Comparison of ENCODE assay signal across 8 cellular contexts in the genomic region with DNA sequence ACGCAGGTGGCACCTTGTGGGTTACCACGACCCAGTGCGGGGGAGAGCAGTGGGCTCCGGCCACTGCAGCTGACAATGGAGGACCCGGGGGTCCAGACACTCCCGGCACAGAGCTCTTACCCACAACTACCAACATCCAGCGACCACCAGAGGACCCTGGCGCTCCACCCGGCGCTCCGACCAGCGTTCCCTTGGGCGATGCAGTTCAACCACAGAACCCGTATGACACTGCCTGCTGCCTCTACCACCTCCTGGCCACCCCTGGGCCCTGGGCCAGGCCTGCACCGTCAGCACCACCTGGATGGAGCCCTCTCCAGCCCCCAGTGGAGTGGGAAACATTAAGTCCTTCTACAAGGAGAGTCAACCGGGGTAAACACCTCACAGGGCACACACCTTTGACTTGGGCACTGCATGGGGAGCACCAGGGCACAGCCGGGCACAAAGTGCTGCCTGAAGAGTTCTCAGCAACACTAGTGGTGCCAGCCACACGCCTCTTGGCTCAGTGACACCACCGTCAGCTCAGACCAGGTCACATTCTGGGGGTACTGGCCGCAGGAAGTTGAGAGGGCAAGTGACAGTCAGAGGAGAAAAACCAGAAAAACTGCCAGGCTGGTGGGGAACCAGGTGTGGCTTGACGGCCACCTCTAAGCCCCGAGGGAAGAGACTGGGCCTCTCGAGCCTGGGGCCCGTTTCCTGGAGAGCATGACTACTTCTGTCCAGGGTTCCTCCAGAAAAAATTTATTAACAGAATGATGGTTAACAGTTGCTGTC. TPM values are rescaled to one million over a fixed set of nuclear protein-coding genes. Genes with fewer than 3 reads are reported as not detected.
A peak's percentile ranks its signal among the peaks of the same experiment; 100 is the strongest.
DNase-seq lines count a peak whose midpoint lies in the region; ATAC-seq lines count a peak whose summit lies in the region.

No MANE protein-coding gene starts in this region.

- no peaks in the 10 kb centered on the region for H3K27me3 Mint-ChIP-seq in naive thymus-derived CD4-positive, alpha-beta T cell

- peak overlapping the region; percentile 98 for H3K27ac ChIP-seq in KOPT-K1 (ENCODE audit: low read depth, low read length, poor library complexity, severe bottlenecking)
- H3K27ac ChIP-seq in effector memory CD4-positive, alpha-beta T cell (ENCODE audit: insufficient read depth, low read length, poor library complexity, severe bottlenecking), result peak overlapping the region; percentile 21
- H3K27ac ChIP-seq in naive thymus-derived CD4-positive, alpha-beta T cell (ENCODE audit: low read depth, low read length), result peak overlapping the region; percentile 92

- H3K4me1 ChIP-seq in effector memory CD4-positive, alpha-beta T cell (ENCODE audit: control insufficient read depth, insufficient read depth, low read length, poor library complexity, severe bottlenecking), result peaks cover 68% of the 10 kb centered on the region
- H3K4me1 ChIP-seq in naive thymus-derived CD4-positive, alpha-beta T cell (ENCODE audit: control insufficient read depth in 2 of 2, insufficient read depth in 2 of 2, low read length in 2 of 2), result peaks cover 50 to 60% of the 10 kb centered on the region in 2 donors

- H3K4me3 ChIP-seq in effector memory CD4-positive, alpha-beta T cell (ENCODE audit: insufficient read depth, low read depth, low read length, poor library complexity, severe bottlenecking), result peak overlapping the region; percentile 24
- H3K4me3 ChIP-seq in naive thymus-derived CD4-positive, alpha-beta T cell (ENCODE audit: low read length), result peak overlapping the region; percentile 67

- CTCF ChIA-PET in naive thymus-derived CD4-positive, alpha-beta T cell (lab: Charles Lee), result interaction anchor here (2.4 kb wide), 1 partner anchor 79 kb away, joined by 10 read pairs; no protein-coding TSS in a partner anchor

- no peak for ATAC-seq in naive thymus-derived CD4-positive, alpha-beta T cell
- no peak for ATAC-seq in activated CD4-positive, CD25-positive, alpha-beta regulatory T cell treated with anti-CD3 and anti-CD28 coated beads, Interleukin-2, amount 50 U/mL, for 24 hours

- peaks cover 10% of the 10 kb centered on the region for H3K9me3 ChIP-seq in KOPT-K1 (ENCODE audit: insufficient read depth, low read length, poor library complexity, severe bottlenecking)
- H3K9me3 ChIP-seq in effector memory CD4-positive, alpha-beta T cell (ENCODE audit: control insufficient read depth, low read length), result no peaks in the 10 kb centered on the region
- no peaks in the 10 kb centered on the region for H3K9me3 ChIP-seq in naive thymus-derived CD4-positive, alpha-beta T cell (ENCODE audit: control insufficient read depth in 2 of 3, low read length in 3 of 3)

- no peaks in the 10 kb centered on the region for H3K27me3 ChIP-seq in effector memory CD4-positive, alpha-beta T cell (replicated peaks; ENCODE audit: control insufficient read depth, insufficient read depth, low read length, poor library complexity, severe bottlenecking)
- no peaks in the 10 kb centered on the region for H3K27me3 ChIP-seq in naive thymus-derived CD4-positive, alpha-beta T cell (ENCODE audit: control insufficient read depth in 2 of 2, insufficient read depth in 2 of 2, low read length in 2 of 2)

- peaks cover 0 to 13% (median 0%) of the 10 kb centered on the region in 5 donors for H3K36me3 Mint-ChIP-seq in naive thymus-derived CD4-positive, alpha-beta T cell

- intact Hi-C loops in naive thymus-derived CD4-positive, alpha-beta T cell (cut with micrococcal nuclease), result loop anchor here (5.0 kb wide), 4 partner anchors 234 to 611 kb away; a partner anchor contains a TSS

- H3K36me3 ChIP-seq in KOPT-K1 (ENCODE audit: insufficient read depth, low read length), result peaks cover 34% of the 10 kb centered on the region
- no peaks in the 10 kb centered on the region for H3K36me3 ChIP-seq in effector memory CD4-positive, alpha-beta T cell (ENCODE audit: control insufficient read depth, insufficient read depth, low read length)
- peaks cover 0 to 9% (median 0%) of the 10 kb centered on the region in 3 experiments for H3K36me3 ChIP-seq in naive thymus-derived CD4-positive, alpha-beta T cell (ENCODE audit: control insufficient read depth in 2 of 3, insufficient read depth in 3 of 3, low read length in 3 of 3)

- POLR2A ChIA-PET in naive thymus-derived CD4-positive, alpha-beta T cell (lab: Charles Lee), result interaction anchor here (1.2 to 6.0 kb wide), 4 partner anchors 11 to 109 kb away, joined by 4 to 102 read pairs (median 24); a partner anchor contains a TSS

- DNase-seq in CD1c-positive myeloid dendritic cell (ENCODE audit: extremely low spot score) (peak; percentile 4), LoVo (ENCODE audit: low spot score) (no peak), anterior cingulate cortex (lab: John Stamatoyannopoulos, UW) (no peak), NCI-H1436 treated with DMSO at 0.1 percent for 48 hours (lab: John Stamatoyannopoulos, UW) (no peak)
- DNase-seq in effector memory CD4-positive, alpha-beta T cell, result no peak
- peak in 3 of 9 donors; percentile 5 to 21 (median 8) for DNase-seq in naive thymus-derived CD4-positive, alpha-beta T cell

- H3K9me3 Mint-ChIP-seq in naive thymus-derived CD4-positive, alpha-beta T cell, result peaks cover 0 to 1% (median 0%) of the 10 kb centered on the region in 11 donors

- peak overlapping the region; percentile 82 to 96 (median 87) for H3K27ac Mint-ChIP-seq in naive thymus-derived CD4-positive, alpha-beta T cell

- peak overlapping the region; percentile 84 to 91 (median 87) for H3K4me3 Mint-ChIP-seq in naive thymus-derived CD4-positive, alpha-beta T cell

- peaks cover 39 to 68% (median 55%) of the 10 kb centered on the region in 7 donors for H3K4me1 Mint-ChIP-seq in naive thymus-derived CD4-positive, alpha-beta T cell

RNA-seq across cellular contexts. Expression of a gene that starts 2.6 kb away (rescaled TPM):
- 100 to 1,000 TPM; 177 to 233 (median 200) TPM for total RNA-seq in naive thymus-derived CD4-positive, alpha-beta T cell
- polyA plus RNA-seq in naive thymus-derived CD4-positive, alpha-beta T cell, result 10 to 100 TPM; 57.2 to 79.2 TPM

RNA-seq across cellular contexts. Expression of a gene that starts 43.4 kb away (rescaled TPM):
- 10 to 100 TPM; 56.2 to 92.2 (median 79.4) TPM for total RNA-seq in naive thymus-derived CD4-positive, alpha-beta T cell
- 10 to 100 TPM; 45.3 to 88.5 TPM for polyA plus RNA-seq in naive thymus-derived CD4-positive, alpha-beta T cell

Comparison
In these comparisons a context has a peak if more than half of its experiments do, and no peak if none do; other contexts are left out.
1. H3K27ac ChIP-seq: peak in every context shown above with its lines; median percentile 98 in KOPT-K1; 92 in naive thymus-derived CD4-positive, alpha-beta T cell; 21 in effector memory CD4-positive, alpha-beta T cell.